ENCODE assay signal across 1 cellular context in the genomic region with DNA sequence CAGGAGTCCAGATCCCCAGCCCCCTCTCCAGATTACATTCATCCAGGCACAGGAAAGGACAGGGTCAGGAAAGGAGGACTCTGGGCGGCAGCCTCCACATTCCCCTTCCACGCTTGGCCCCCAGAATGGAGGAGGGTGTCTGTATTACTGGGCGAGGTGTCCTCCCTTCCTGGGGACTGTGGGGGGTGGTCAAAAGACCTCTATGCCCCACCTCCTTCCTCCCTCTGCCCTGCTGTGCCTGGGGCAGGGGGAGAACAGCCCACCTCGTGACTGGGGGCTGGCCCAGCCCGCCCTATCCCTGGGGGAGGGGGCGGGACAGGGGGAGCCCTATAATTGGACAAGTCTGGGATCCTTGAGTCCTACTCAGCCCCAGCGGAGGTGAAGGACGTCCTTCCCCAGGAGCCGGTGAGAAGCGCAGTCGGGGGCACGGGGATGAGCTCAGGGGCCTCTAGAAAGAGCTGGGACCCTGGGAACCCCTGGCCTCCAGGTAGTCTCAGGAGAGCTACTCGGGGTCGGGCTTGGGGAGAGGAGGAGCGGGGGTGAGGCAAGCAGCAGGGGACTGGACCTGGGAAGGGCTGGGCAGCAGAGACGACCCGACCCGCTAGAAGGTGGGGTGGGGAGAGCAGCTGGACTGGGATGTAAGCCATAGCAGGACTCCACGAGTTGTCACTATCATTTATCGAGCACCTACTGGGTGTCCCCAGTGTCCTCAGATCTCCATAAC.
TF ChIP-seq lines count a peak whose summit lies in the region.

A gene (plus strand): TSS at position 360 of the 724 bp plus-strand sequence. CDS start 829 bp downstream, outside the sequence.

TF ChIP-seq in HepG2, 621 proteins besides CTCF, POLR2A, EP300 and RAD21 (continued from another document and continues in another):
- TF ChIP-seq, protein P1, sequence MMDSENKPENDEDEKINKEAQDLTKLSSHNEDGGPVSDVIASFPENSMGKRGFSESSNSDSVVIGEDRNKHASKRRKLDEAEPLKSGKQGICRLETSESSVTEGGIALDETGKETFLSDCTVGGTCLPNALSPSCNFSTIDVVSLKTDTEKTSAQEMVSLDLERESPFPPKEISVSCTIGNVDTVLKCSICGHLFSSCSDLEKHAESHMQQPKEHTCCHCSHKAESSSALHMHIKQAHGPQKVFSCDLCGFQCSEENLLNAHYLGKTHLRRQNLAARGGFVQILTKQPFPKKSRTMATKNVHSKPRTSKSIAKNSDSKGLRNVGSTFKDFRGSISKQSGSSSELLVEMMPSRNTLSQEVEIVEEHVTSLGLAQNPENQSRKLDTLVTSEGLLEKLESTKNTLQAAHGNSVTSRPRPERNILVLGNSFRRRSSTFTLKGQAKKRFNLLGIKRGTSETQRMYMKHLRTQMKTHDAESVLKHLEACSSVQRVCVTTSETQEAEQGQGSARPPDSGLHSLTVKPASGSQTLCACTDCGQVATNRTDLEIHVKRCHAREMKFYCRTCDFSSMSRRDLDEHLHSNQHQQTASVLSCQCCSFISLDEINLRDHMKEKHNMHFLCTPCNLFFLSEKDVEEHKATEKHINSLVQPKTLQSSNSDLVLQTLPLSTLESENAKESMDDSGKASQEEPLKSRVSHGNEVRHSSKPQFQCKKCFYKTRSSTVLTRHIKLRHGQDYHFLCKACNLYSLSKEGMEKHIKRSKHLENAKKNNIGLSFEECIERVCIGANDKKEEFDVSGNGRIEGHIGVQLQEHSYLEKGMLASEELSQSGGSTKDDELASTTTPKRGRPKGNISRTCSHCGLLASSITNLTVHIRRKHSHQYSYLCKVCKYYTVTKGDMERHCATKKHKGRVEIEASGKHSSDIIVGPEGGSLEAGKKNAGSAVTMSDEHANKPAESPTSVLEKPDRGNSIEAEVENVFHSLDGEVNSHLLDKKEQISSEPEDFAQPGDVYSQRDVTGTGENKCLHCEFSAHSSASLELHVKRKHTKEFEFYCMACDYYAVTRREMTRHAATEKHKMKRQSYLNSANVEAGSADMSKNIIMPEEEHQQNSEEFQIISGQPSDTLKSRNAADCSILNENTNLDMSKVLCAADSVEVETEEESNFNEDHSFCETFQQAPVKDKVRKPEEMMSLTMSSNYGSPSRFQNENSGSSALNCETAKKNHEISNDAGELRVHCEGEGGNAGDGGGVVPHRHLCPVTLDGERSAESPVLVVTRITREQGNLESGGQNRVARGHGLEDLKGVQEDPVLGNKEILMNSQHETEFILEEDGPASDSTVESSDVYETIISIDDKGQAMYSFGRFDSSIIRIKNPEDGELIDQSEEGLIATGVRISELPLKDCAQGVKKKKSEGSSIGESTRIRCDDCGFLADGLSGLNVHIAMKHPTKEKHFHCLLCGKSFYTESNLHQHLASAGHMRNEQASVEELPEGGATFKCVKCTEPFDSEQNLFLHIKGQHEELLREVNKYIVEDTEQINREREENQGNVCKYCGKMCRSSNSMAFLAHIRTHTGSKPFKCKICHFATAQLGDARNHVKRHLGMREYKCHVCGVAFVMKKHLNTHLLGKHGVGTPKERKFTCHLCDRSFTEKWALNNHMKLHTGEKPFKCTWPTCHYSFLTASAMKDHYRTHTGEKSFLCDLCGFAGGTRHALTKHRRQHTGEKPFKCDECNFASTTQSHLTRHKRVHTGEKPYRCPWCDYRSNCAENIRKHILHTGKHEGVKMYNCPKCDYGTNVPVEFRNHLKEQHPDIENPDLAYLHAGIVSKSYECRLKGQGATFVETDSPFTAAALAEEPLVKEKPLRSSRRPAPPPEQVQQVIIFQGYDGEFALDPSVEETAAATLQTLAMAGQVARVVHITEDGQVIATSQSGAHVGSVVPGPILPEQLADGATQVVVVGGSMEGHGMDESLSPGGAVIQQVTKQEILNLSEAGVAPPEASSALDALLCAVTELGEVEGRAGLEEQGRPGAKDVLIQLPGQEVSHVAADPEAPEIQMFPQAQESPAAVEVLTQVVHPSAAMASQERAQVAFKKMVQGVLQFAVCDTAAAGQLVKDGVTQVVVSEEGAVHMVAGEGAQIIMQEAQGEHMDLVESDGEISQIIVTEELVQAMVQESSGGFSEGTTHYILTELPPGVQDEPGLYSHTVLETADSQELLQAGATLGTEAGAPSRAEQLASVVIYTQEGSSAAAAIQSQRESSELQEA (CRISPR knock-in tag; IDR thresholded peaks at IDR 0.05; ENCODE audit: not compliant biosample characterization): peak; percentile 25
- TF ChIP-seq ZNF225 (CRISPR knock-in tag; IDR thresholded peaks at IDR 0.05): 0 out of 2 replicates have a peak, but pooled peaks have one; percentile 68
- TF ChIP-seq, protein P2, sequence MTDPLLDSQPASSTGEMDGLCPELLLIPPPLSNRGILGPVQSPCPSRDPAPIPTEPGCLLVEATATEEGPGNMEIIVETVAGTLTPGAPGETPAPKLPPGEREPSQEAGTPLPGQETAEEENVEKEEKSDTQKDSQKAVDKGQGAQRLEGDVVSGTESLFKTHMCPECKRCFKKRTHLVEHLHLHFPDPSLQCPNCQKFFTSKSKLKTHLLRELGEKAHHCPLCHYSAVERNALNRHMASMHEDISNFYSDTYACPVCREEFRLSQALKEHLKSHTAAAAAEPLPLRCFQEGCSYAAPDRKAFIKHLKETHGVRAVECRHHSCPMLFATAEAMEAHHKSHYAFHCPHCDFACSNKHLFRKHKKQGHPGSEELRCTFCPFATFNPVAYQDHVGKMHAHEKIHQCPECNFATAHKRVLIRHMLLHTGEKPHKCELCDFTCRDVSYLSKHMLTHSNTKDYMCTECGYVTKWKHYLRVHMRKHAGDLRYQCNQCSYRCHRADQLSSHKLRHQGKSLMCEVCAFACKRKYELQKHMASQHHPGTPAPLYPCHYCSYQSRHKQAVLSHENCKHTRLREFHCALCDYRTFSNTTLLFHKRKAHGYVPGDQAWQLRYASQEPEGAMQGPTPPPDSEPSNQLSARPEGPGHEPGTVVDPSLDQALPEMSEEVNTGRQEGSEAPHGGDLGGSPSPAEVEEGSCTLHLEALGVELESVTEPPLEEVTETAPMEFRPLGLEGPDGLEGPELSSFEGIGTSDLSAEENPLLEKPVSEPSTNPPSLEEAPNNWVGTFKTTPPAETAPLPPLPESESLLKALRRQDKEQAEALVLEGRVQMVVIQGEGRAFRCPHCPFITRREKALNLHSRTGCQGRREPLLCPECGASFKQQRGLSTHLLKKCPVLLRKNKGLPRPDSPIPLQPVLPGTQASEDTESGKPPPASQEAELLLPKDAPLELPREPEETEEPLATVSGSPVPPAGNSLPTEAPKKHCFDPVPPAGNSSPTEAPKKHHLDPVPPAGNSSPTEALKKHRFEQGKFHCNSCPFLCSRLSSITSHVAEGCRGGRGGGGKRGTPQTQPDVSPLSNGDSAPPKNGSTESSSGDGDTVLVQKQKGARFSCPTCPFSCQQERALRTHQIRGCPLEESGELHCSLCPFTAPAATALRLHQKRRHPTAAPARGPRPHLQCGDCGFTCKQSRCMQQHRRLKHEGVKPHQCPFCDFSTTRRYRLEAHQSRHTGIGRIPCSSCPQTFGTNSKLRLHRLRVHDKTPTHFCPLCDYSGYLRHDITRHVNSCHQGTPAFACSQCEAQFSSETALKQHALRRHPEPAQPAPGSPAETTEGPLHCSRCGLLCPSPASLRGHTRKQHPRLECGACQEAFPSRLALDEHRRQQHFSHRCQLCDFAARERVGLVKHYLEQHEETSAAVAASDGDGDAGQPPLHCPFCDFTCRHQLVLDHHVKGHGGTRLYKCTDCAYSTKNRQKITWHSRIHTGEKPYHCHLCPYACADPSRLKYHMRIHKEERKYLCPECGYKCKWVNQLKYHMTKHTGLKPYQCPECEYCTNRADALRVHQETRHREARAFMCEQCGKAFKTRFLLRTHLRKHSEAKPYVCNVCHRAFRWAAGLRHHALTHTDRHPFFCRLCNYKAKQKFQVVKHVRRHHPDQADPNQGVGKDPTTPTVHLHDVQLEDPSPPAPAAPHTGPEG (CRISPR knock-in tag; IDR thresholded peaks at IDR 0.05): 0 out of 2 replicates have a peak, but pooled peaks have one; percentile 19
- peak; percentile 29; the same call in 1 of the 2 replicates for TF ChIP-seq THAP11 (CRISPR knock-in tag; IDR thresholded peaks at IDR 0.05)
- TF ChIP-seq RXRB (CRISPR knock-in tag; IDR thresholded peaks at IDR 0.05; ENCODE audit: borderline replicate concordance): 0 out of 2 replicates have a peak, but pooled peaks have one; percentile 22
- no peak for TF ChIP-seq FOSL1 (CRISPR knock-in tag; IDR thresholded peaks at IDR 0.05; ENCODE audit: borderline replicate concordance)
- peak; percentile 57; the same call in 1 of the 2 replicates for TF ChIP-seq MED1 (CRISPR knock-in tag; IDR thresholded peaks at IDR 0.05)
- peak; percentile 78 for TF ChIP-seq SAP130 (CRISPR knock-in tag; IDR thresholded peaks at IDR 0.05; ENCODE audit: low read depth)
- TF ChIP-seq, protein P3, sequence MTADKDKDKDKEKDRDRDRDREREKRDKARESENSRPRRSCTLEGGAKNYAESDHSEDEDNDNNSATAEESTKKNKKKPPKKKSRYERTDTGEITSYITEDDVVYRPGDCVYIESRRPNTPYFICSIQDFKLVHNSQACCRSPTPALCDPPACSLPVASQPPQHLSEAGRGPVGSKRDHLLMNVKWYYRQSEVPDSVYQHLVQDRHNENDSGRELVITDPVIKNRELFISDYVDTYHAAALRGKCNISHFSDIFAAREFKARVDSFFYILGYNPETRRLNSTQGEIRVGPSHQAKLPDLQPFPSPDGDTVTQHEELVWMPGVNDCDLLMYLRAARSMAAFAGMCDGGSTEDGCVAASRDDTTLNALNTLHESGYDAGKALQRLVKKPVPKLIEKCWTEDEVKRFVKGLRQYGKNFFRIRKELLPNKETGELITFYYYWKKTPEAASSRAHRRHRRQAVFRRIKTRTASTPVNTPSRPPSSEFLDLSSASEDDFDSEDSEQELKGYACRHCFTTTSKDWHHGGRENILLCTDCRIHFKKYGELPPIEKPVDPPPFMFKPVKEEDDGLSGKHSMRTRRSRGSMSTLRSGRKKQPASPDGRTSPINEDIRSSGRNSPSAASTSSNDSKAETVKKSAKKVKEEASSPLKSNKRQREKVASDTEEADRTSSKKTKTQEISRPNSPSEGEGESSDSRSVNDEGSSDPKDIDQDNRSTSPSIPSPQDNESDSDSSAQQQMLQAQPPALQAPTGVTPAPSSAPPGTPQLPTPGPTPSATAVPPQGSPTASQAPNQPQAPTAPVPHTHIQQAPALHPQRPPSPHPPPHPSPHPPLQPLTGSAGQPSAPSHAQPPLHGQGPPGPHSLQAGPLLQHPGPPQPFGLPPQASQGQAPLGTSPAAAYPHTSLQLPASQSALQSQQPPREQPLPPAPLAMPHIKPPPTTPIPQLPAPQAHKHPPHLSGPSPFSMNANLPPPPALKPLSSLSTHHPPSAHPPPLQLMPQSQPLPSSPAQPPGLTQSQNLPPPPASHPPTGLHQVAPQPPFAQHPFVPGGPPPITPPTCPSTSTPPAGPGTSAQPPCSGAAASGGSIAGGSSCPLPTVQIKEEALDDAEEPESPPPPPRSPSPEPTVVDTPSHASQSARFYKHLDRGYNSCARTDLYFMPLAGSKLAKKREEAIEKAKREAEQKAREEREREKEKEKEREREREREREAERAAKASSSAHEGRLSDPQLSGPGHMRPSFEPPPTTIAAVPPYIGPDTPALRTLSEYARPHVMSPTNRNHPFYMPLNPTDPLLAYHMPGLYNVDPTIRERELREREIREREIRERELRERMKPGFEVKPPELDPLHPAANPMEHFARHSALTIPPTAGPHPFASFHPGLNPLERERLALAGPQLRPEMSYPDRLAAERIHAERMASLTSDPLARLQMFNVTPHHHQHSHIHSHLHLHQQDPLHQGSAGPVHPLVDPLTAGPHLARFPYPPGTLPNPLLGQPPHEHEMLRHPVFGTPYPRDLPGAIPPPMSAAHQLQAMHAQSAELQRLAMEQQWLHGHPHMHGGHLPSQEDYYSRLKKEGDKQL (CRISPR knock-in tag; IDR thresholded peaks at IDR 0.05; ENCODE audit: low read depth): 0 out of 2 replicates have a peak, but pooled peaks have one; percentile 6
- peak; percentile 65 for TF ChIP-seq DMAP1 (CRISPR knock-in tag; IDR thresholded peaks at IDR 0.05)
- peak; percentile 57; the same call in 1 of the 2 replicates for TF ChIP-seq ZFX (CRISPR knock-in tag; IDR thresholded peaks at IDR 0.05; ENCODE audit: low read depth)
- TF ChIP-seq ZNF224 (CRISPR knock-in tag; IDR thresholded peaks at IDR 0.05): no peak
- TF ChIP-seq ZNF589 (CRISPR knock-in tag; conservative IDR thresholded peaks at IDR 0.05): 0 out of 2 replicates have a peak, but pooled peaks have one; percentile 9
- TF ChIP-seq, protein P4, sequence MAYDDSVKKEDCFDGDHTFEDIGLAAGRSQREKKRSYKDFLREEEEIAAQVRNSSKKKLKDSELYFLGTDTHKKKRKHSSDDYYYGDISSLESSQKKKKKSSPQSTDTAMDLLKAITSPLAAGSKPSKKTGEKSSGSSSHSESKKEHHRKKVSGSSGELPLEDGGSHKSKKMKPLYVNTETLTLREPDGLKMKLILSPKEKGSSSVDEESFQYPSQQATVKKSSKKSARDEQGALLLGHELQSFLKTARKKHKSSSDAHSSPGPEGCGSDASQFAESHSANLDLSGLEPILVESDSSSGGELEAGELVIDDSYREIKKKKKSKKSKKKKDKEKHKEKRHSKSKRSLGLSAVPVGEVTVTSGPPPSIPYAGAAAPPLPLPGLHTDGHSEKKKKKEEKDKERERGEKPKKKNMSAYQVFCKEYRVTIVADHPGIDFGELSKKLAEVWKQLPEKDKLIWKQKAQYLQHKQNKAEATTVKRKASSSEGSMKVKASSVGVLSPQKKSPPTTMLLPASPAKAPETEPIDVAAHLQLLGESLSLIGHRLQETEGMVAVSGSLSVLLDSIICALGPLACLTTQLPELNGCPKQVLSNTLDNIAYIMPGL (CRISPR knock-in tag; IDR thresholded peaks at IDR 0.05; ENCODE audit: borderline replicate concordance in 1 of 2, low read depth in 1 of 2): peak; percentile 23 to 50; a peak in 2 of 4 replicates
- peak; percentile 38; the same call in 1 of the 2 replicates for TF ChIP-seq SPEN (CRISPR knock-in tag; IDR thresholded peaks at IDR 0.05; ENCODE audit: low read depth)
- TF ChIP-seq NFKBIZ (CRISPR knock-in tag; IDR thresholded peaks at IDR 0.05): 0 out of 2 replicates have a peak, but pooled peaks have one; percentile 38
- TF ChIP-seq, protein P5, sequence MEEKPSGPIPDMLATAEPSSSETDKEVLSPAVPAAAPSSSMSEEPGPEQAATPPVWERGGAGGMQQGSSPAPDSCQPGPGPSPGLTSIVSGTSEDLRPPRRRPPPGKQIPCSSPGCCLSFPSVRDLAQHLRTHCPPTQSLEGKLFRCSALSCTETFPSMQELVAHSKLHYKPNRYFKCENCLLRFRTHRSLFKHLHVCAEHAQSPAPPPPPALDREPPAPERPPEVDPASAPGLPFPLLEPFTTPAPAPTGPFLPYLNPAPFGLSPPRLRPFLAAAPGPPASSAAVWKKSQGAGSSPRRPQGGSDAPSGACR (CRISPR knock-in tag; IDR thresholded peaks at IDR 0.05): 0 out of 2 replicates have a peak, but pooled peaks have one; percentile 5
- TF ChIP-seq, protein P6, sequence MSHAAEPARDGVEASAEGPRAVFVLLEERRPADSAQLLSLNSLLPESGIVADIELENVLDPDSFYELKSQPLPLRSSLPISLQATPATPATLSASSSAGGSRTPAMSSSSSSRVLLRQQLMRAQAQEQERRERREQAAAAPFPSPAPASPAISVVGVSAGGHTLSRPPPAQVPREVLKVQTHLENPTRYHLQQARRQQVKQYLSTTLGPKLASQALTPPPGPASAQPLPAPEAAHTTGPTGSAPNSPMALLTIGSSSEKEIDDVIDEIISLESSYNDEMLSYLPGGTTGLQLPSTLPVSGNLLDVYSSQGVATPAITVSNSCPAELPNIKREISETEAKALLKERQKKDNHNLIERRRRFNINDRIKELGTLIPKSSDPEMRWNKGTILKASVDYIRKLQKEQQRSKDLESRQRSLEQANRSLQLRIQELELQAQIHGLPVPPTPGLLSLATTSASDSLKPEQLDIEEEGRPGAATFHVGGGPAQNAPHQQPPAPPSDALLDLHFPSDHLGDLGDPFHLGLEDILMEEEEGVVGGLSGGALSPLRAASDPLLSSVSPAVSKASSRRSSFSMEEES (CRISPR knock-in tag; IDR thresholded peaks at IDR 0.05): peak; percentile 98
- peak; percentile 64 for TF ChIP-seq ESRRA (CRISPR knock-in tag; IDR thresholded peaks at IDR 0.05; ENCODE audit: low read depth)
